ENCODE assay signal across 8 cellular contexts in the genomic region with DNA sequence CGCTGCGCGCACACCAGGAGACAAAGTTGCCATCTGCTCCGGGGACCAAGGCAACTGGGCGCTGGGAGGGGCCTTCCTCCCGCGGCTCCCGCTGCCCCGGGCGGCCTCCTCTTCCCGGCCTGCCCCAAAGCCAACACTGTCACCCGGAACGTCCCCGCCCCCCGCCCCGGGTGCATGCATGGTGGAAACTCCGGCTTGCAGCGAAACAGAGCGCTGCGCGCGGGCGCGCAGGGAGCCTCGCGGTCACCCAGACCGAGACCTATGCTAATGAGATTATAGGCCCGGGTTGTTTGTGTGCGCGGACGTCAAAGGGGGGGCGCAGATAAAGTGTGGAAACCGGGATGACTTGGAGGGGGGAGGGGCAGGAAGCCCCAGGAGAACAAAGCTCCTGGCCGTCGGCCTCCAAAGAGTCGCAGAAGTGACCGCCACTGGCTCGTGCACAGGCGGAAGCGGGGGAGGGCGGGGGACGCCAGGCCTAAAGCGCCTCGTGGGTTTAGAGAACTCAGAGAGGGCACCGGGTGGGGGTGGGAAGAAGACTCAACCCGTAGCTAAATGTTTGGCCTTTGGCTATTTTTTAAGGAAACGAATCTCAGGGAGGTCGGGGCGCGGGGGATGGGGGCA.
A peak's percentile ranks its signal among the peaks of the same experiment; 100 is the strongest.
DNase-seq lines count a peak whose midpoint lies in the region; ATAC-seq and TF ChIP-seq lines count a peak whose summit lies in the region.

No MANE protein-coding gene starts in this region.

- H3K4me1 Mint-ChIP-seq in activated T-cell treated with anti-CD3 and anti-CD28 coated beads, Interleukin-2, amount 50 U/mL, for 72 hours (ENCODE audit: low read depth): peaks cover 51% of the 10 kb centered on the region

- H3K9me3 Mint-ChIP-seq in activated T-cell treated with anti-CD3 and anti-CD28 coated beads, Interleukin-2, amount 50 U/mL, for 72 hours: no peaks in the 10 kb centered on the region

- in situ Hi-C loops in HAP-1 (cut with MboI; ENCODE audit: low sequenced_read_pairs): no loop called here

- DNase-seq in Ammon's horn (ENCODE audit: low spot score) (peak; percentile 22), NB4 (ENCODE audit: low read depth) (peak; percentile 86), iris pigment epithelial cell (ENCODE audit: low read depth) (peak; percentile 20), thoracic aorta (ENCODE audit: low spot score) (no peak), HAP-1 (ENCODE audit: low spot score in 2 of 2) (no peak), A172 (ENCODE audit: low spot score) (no peak), NCI-H748 treated with DMSO at 0.1 percent for 48 hours (lab: John Stamatoyannopoulos, UW) (no peak)
- peak; percentile 39 to 43 for DNase-seq in activated T-cell treated with anti-CD3 and anti-CD28 coated beads, Interleukin-2, amount 50 U/mL, for 72 hours

- TF ChIP-seq POLR2A in NB4 (IDR thresholded peaks at IDR 0.05; ENCODE audit: extremely low read depth, insufficient read length): no peak

- no peak overlapping the region for H3K27ac Mint-ChIP-seq in activated T-cell treated with anti-CD3 and anti-CD28 coated beads, Interleukin-2, amount 50 U/mL, for 72 hours

- TF ChIP-seq CTCF in NB4 (IDR thresholded peaks at IDR 0.05; ENCODE audit: low read depth, low read length) (no peak), thoracic aorta (IDR thresholded peaks at IDR 0.05) (no peak)

- peaks cover 0 to 6% of the 10 kb centered on the region in 2 donors for H3K36me3 Mint-ChIP-seq in activated T-cell treated with anti-CD3 and anti-CD28 coated beads, Interleukin-2, amount 50 U/mL, for 72 hours (ENCODE audit: insufficient read depth in 2 of 2)

- H3K4me3 Mint-ChIP-seq in activated T-cell treated with anti-CD3 and anti-CD28 coated beads, Interleukin-2, amount 50 U/mL, for 72 hours: peak overlapping the region; percentile 77 to 78

- no peak overlapping the region for H3K27ac ChIP-seq in thoracic aorta

- peaks cover 5 to 23% of the 10 kb centered on the region in 2 donors for H3K4me1 ChIP-seq in thoracic aorta (ENCODE audit: control insufficient read depth in 1 of 2, low read depth in 2 of 2)
- peaks cover 12% of the 10 kb centered on the region for H3K4me1 ChIP-seq in HAP-1

- no peaks in the 10 kb centered on the region for H3K36me3 ChIP-seq in thoracic aorta
- H3K36me3 ChIP-seq in HAP-1 (replicated peaks): no peaks in the 10 kb centered on the region

- H3K27me3 Mint-ChIP-seq in activated T-cell treated with anti-CD3 and anti-CD28 coated beads, Interleukin-2, amount 50 U/mL, for 72 hours (ENCODE audit: low read depth): peaks cover 59% of the 10 kb centered on the region

- H3K4me3 ChIP-seq in NB4 (ENCODE audit: low read depth, low read length) (peak overlapping the region; percentile 21), thoracic aorta (peak overlapping the region; percentile 53), HAP-1 (no peak overlapping the region)

- H3K9me3 ChIP-seq in thoracic aorta: no peaks in the 10 kb centered on the region
- no peaks in the 10 kb centered on the region for H3K9me3 ChIP-seq in HAP-1

- peak; percentile 11 to 17 for ATAC-seq in activated T-cell treated with anti-CD3 and anti-CD28 coated beads, Interleukin-2, amount 50 U/mL, for 72 hours (replicated peaks in 1 of 2)
- no peak for ATAC-seq in thoracic aorta (ENCODE audit: insufficient number of reproducible peaks, low FRiP score, low read depth)

- H3K27me3 ChIP-seq in thoracic aorta (replicated peaks; ENCODE audit: insufficient read depth) (no peaks in the 10 kb centered on the region), HAP-1 (ENCODE audit: low read depth) (no peaks in the 10 kb centered on the region)

Comparison
In these comparisons a context has a peak if more than half of its experiments do, and no peak if none do; other contexts are left out.
1. DNase-seq: peak in Ammon's horn (single experiment), NB4 (single experiment), activated T-cell treated with anti-CD3 and anti-CD28 coated beads, Interleukin-2, amount 50 U/mL, for 72 hours (2 of 2) and iris pigment epithelial cell (single experiment); none in thoracic aorta (single experiment), HAP-1 (0 of 2), A172 (single experiment) and NCI-H748 treated with DMSO at 0.1 percent for 48 hours (single experiment).